ENCODE assay signal across 12 cellular contexts in genomic region chr10:126242352-126243260, GRCh38.
DNase-seq lines count a peak whose midpoint lies in the region; ATAC-seq and TF ChIP-seq lines count a peak whose summit lies in the region.
"Had no signal": no experiment of that assay in that cellular context is flagged by ENCODE, and none has a peak within 500 bp of the region (broad histone marks: within the 10 kb centered on the region; RNA-seq: fewer than 3 reads in every experiment).

No MANE protein-coding gene starts in this region.

- intact Hi-C loops in esophagus squamous epithelium (cut with DNase I), result no loop called here

- no peak overlapping the region for H4K8ac ChIP-seq in neuronal stem cell (ENCODE audit: low read depth, low read length)

- H3K9ac ChIP-seq in fibroblast of lung (ENCODE audit: insufficient read depth, low read length) (no peak overlapping the region), neuronal stem cell (ENCODE audit: low read depth, low read length, poor library complexity) (no peak overlapping the region)
- H3K9ac ChIP-seq: neural progenitor cell had no signal

- H2AFZ ChIP-seq in fibroblast of lung (ENCODE audit: low read length) (no peak overlapping the region), neuronal stem cell (ENCODE audit: low read length) (peak overlapping the region; percentile 20)
- H2AFZ ChIP-seq: neural progenitor cell had no signal

- H3K9me3 ChIP-seq in BE2C, result no peaks in the 10 kb centered on the region
- H3K9me3 ChIP-seq in fibroblast of lung (ENCODE audit: control insufficient read depth, insufficient read depth, low read depth, low read length), result no peaks in the 10 kb centered on the region
- no peaks in the 10 kb centered on the region for H3K9me3 ChIP-seq in neuronal stem cell (replicated peaks in 1 of 2; ENCODE audit: control insufficient read depth in 2 of 2, insufficient read depth in 1 of 2, low read depth in 1 of 2, low read length in 2 of 2)
- H3K9me3 ChIP-seq in WERI-Rb-1 (ENCODE audit: severe bottlenecking), result no peaks in the 10 kb centered on the region
- no peaks in the 10 kb centered on the region for H3K9me3 ChIP-seq in esophagus squamous epithelium

- H3K27ac ChIP-seq in fibroblast of lung (ENCODE audit: insufficient read depth, low read length) (peak overlapping the region; percentile 64), neuronal stem cell (replicated peaks; ENCODE audit: low read length) (no peak overlapping the region), WERI-Rb-1 (no peak overlapping the region), esophagus squamous epithelium (peak overlapping the region in 1 of 4 donors; percentile 33)
- H3K27ac ChIP-seq: neural progenitor cell had no signal

- no peaks in the 10 kb centered on the region for H4K20me1 ChIP-seq in fibroblast of lung (ENCODE audit: control insufficient read depth, extremely low read depth, insufficient read depth, low read length)

- H3K27me3 ChIP-seq in BE2C (no peaks in the 10 kb centered on the region), fibroblast of lung (ENCODE audit: control insufficient read depth, insufficient read depth, low read length) (no peaks in the 10 kb centered on the region), neuronal stem cell (ENCODE audit: control insufficient read depth in 3 of 3, insufficient read depth in 3 of 3, low read depth in 1 of 3, low read length in 3 of 3) (no peaks in the 10 kb centered on the region), WERI-Rb-1 (ENCODE audit: insufficient read depth, low read depth, severe bottlenecking) (no peaks in the 10 kb centered on the region), esophagus squamous epithelium (no peaks in the 10 kb centered on the region)
- H3K27me3 ChIP-seq: neural progenitor cell had no signal

- no peak overlapping the region for H2BK12ac ChIP-seq in neuronal stem cell (ENCODE audit: low read length)

- no peak overlapping the region for H2BK5ac ChIP-seq in neuronal stem cell (ENCODE audit: low read length)

- H3K4me3 ChIP-seq in BE2C (ENCODE audit: low read depth, low read length) (no peak overlapping the region), fibroblast of lung (replicated peaks in 1 of 4; ENCODE audit: control extremely low read depth in 1 of 4, insufficient read depth in 1 of 4, low read depth in 3 of 4, low read length in 4 of 4) (no peak overlapping the region), neuronal stem cell (ENCODE audit: low read length in 2 of 2) (no peak overlapping the region), WERI-Rb-1 (ENCODE audit: low read depth, low read length) (no peak overlapping the region), esophagus squamous epithelium (no peak overlapping the region)
- H3K4me3 ChIP-seq: neural progenitor cell had no signal

- H3K79me2 ChIP-seq in fibroblast of lung (ENCODE audit: control insufficient read depth, insufficient read depth, low read length), result no peaks in the 10 kb centered on the region

- H3K14ac ChIP-seq in neuronal stem cell (ENCODE audit: low read length), result no peak overlapping the region

- no peak overlapping the region for H4K91ac ChIP-seq in neuronal stem cell (ENCODE audit: low read depth, low read length, poor library complexity)

- no peak overlapping the region for H3K4ac ChIP-seq in neuronal stem cell (ENCODE audit: low read length)

- no peaks in the 10 kb centered on the region for H3K79me1 ChIP-seq in neuronal stem cell (ENCODE audit: low read depth, low read length)

- no peak overlapping the region for H2BK15ac ChIP-seq in neuronal stem cell (ENCODE audit: low read length)

- TF ChIP-seq POLR2A in esophagus squamous epithelium (IDR thresholded peaks at IDR 0.05), result no peak

- H3K36me3 ChIP-seq in BE2C (no peaks in the 10 kb centered on the region), fibroblast of lung (ENCODE audit: control insufficient read depth, insufficient read depth, low read length) (no peaks in the 10 kb centered on the region), neuronal stem cell (replicated peaks in 1 of 2; ENCODE audit: control insufficient read depth in 2 of 2, insufficient read depth in 2 of 2, low read length in 2 of 2) (no peaks in the 10 kb centered on the region), WERI-Rb-1 (no peaks in the 10 kb centered on the region), esophagus squamous epithelium (no peaks in the 10 kb centered on the region)
- H3K36me3 ChIP-seq: neural progenitor cell had no signal

- H3K4me1 ChIP-seq in BE2C, result peaks cover 5% of the 10 kb centered on the region
- peaks cover 19% of the 10 kb centered on the region for H3K4me1 ChIP-seq in fibroblast of lung (ENCODE audit: control insufficient read depth, extremely low read depth, insufficient read depth, low read length)
- H3K4me1 ChIP-seq in neuronal stem cell (ENCODE audit: control insufficient read depth in 2 of 2, insufficient read depth in 1 of 2, low read depth in 1 of 2, low read length in 2 of 2), result peaks cover 7 to 15% of the 10 kb centered on the region in 2 donors
- peaks cover 0 to 10% (median 5%) of the 10 kb centered on the region in 3 donors for H3K4me1 ChIP-seq in esophagus squamous epithelium

- no peak overlapping the region for H3K18ac ChIP-seq in neuronal stem cell (ENCODE audit: low read length)

- no peak overlapping the region for H2AK5ac ChIP-seq in neuronal stem cell (ENCODE audit: low read depth, low read length)

- no peak for ATAC-seq in GM19395 (IDR thresholded peaks at IDR 0.05; ENCODE audit: unreplicated experiment)
- ATAC-seq: activated T-cell treated with anti-CD3 and anti-CD28 coated beads, Interleukin-2, amount 50 U/mL, for 4 hours; T-cell had no signal

- H3K4me2 ChIP-seq in fibroblast of lung (ENCODE audit: extremely low read depth, insufficient read depth, low read length) (no peak overlapping the region), neuronal stem cell (ENCODE audit: insufficient read depth, low read length, poor library complexity, severe bottlenecking) (no peak overlapping the region)
- H3K4me2 ChIP-seq: neural progenitor cell had no signal

- no peak overlapping the region for H2BK120ac ChIP-seq in neuronal stem cell (ENCODE audit: low read depth, low read length)

- TF ChIP-seq CTCF in BE2C (IDR thresholded peaks at IDR 0.05; ENCODE audit: low read depth, low read length) (no peak), fibroblast of lung (conservative IDR thresholded peaks at IDR 0.05 in 1 of 2, IDR thresholded peaks at IDR 0.05 in 1 of 2; ENCODE audit: low read depth in 1 of 2, low read length in 2 of 2) (no peak), WERI-Rb-1 (IDR thresholded peaks at IDR 0.05; ENCODE audit: low read depth, low read length) (no peak), esophagus squamous epithelium (IDR thresholded peaks at IDR 0.05) (no peak)

- peak; percentile 73 for DNase-seq in BE2C
- DNase-seq in NCI-H345 (lab: John Stamatoyannopoulos, UW), result peak; percentile 73
- peak; percentile 93 to 95 for DNase-seq in fibroblast of lung (ENCODE audit: low read depth in 2 of 2)
- DNase-seq in neuronal stem cell (ENCODE audit: low spot score), result no peak
- DNase-seq in WERI-Rb-1, result no peak
- no peak for DNase-seq in activated CD4-positive, alpha-beta T cell treated with anti-CD3 and anti-CD28 coated beads for 48 hours
- DNase-seq in esophagus squamous epithelium (lab: John Stamatoyannopoulos, UW), result no peak
- DNase-seq: activated T-cell treated with anti-CD3 and anti-CD28 coated beads, Interleukin-2, amount 50 U/mL, for 4 hours; MM.1S; T-cell had no signal

- no CpG with 5 or more reads among the region's 13 CpGs for WGBS in neuronal stem cell (ENCODE audit: extremely low coverage in 2 of 2, insufficient read length in 2 of 2, insufficient replicate concordance in 1 of 2), 2 donors
- WGBS in esophagus squamous epithelium, 2 donors, result 46 to 49% methylated on average over 12 to 13 of the region's 13 CpGs

- H3K23ac ChIP-seq in neuronal stem cell (ENCODE audit: low read depth, low read length, poor library complexity), result no peak overlapping the region

Comparison
In these comparisons a context has a peak if more than half of its experiments do, and no peak if none do; other contexts are left out.
1. DNase-seq: peak in BE2C (single experiment), NCI-H345 (single experiment) and fibroblast of lung (2 of 2); none in neuronal stem cell (single experiment), WERI-Rb-1 (single experiment), activated CD4-positive, alpha-beta T cell treated with anti-CD3 and anti-CD28 coated beads for 48 hours (single experiment) and esophagus squamous epithelium (single experiment).